ENCODE assay signal across 8 cellular contexts in genomic region chr11:18705651-18706281, GRCh38. TPM values are rescaled to one million over a fixed set of nuclear protein-coding genes. Genes with fewer than 3 reads are reported as not detected.
DNase-seq lines count a peak whose midpoint lies in the region; ATAC-seq and TF ChIP-seq lines count a peak whose summit lies in the region.

No MANE protein-coding gene starts in this region.

- POLR2A ChIA-PET in activated CD4-positive, alpha-beta T cell treated with anti-CD3 and anti-CD28 coated beads, Interleukin-2, amount 10 ng/mL, durations not matched to agents 7 days and 5 days (lab: Charles Lee) = no interaction called here

- H3K4me1 ChIP-seq in adrenal gland (replicated peaks in 1 of 2) (peaks cover 7 to 11% of the 10 kb centered on the region in 2 donors), iPS-15b (ENCODE audit: control insufficient read depth, insufficient read depth, low read length) (peaks cover 3% of the 10 kb centered on the region)

- peak; percentile 18 to 25 for DNase-seq in activated CD4-positive, alpha-beta T cell treated with anti-CD3 and anti-CD28 coated beads for 4 hours
- DNase-seq in activated CD4-positive, alpha-beta T cell treated with anti-CD3 and anti-CD28 coated beads, Interleukin-2, amount 10 ng/mL, durations not matched to agents 7 days and 5 days = no peak
- DNase-seq in adrenal gland (peak; percentile 38 to 68 (median 53)), iPS-NIHi11 (ENCODE audit: low spot score) (no peak)
- DNase-seq in stimulated activated effector memory CD8-positive, alpha-beta T cell treated with anti-CD3 and anti-CD28 coated beads, Interleukin-12 subunit alpha, Interleukin-12 subunit beta, amount 100 ng/mL, for 72 hours (ENCODE audit: low spot score in 2 of 2) = no peak

- H3K27me3 ChIP-seq in adrenal gland = no peaks in the 10 kb centered on the region
- peaks cover 30% of the 10 kb centered on the region for H3K27me3 ChIP-seq in iPS-15b (ENCODE audit: control insufficient read depth, insufficient read depth, low read length)

- peak overlapping the region in 2 of 4 donors; percentile 43 to 70 for H3K4me3 ChIP-seq in adrenal gland
- peak overlapping the region; percentile 79 for H3K4me3 ChIP-seq in iPS-15b (ENCODE audit: low read depth, low read length)

- no peak overlapping the region for H3K4me3 Mint-ChIP-seq in activated CD4-positive, alpha-beta T cell treated with anti-CD3 and anti-CD28 coated beads, Interleukin-2, amount 10 ng/mL, durations not matched to agents 7 days and 5 days
- peak overlapping the region; percentile 79 for H3K4me3 Mint-ChIP-seq in stimulated activated effector memory CD8-positive, alpha-beta T cell treated with anti-CD3 and anti-CD28 coated beads, Interleukin-12 subunit alpha, Interleukin-12 subunit beta, amount 100 ng/mL, for 72 hours

- H3K9me3 ChIP-seq in adrenal gland (replicated peaks in 1 of 3) = no peaks in the 10 kb centered on the region
- no peaks in the 10 kb centered on the region for H3K9me3 ChIP-seq in iPS-15b (ENCODE audit: control insufficient read depth, insufficient read depth, low read length)

- peaks cover 0 to 6% of the 10 kb centered on the region in 2 donors for H3K36me3 ChIP-seq in adrenal gland (replicated peaks in 1 of 2)
- no peaks in the 10 kb centered on the region for H3K36me3 ChIP-seq in iPS-15b (ENCODE audit: control insufficient read depth, insufficient read depth, low read length)

- H3K9me3 Mint-ChIP-seq in activated CD4-positive, alpha-beta T cell treated with anti-CD3 and anti-CD28 coated beads, Interleukin-2, amount 10 ng/mL, durations not matched to agents 7 days and 5 days = no peaks in the 10 kb centered on the region
- no peaks in the 10 kb centered on the region for H3K9me3 Mint-ChIP-seq in stimulated activated effector memory CD8-positive, alpha-beta T cell treated with anti-CD3 and anti-CD28 coated beads, Interleukin-12 subunit alpha, Interleukin-12 subunit beta, amount 100 ng/mL, for 72 hours

- CTCF ChIA-PET in activated CD4-positive, alpha-beta T cell treated with anti-CD3 and anti-CD28 coated beads, Interleukin-2, amount 10 ng/mL, durations not matched to agents 7 days and 5 days (lab: Charles Lee) = interaction anchor here (0.8 to 4.8 kb wide), 4 partner anchors 10 to 22 kb away, joined by 3 to 24 read pairs (median 3); partner anchors contain the start of gene IGSF22

- WGBS in adrenal gland, 4 donors = 1 to 5% (median 2%) methylated on average over 9 to 46 of the region's 46 CpGs

- H3K27ac ChIP-seq in adrenal gland = peak overlapping the region in 3 of 5 donors; percentile 54 to 84 (median 68)

- H3K27ac Mint-ChIP-seq in activated CD4-positive, alpha-beta T cell treated with anti-CD3 and anti-CD28 coated beads, Interleukin-2, amount 10 ng/mL, durations not matched to agents 7 days and 5 days = no peak overlapping the region
- peak overlapping the region; percentile 89 for H3K27ac Mint-ChIP-seq in stimulated activated effector memory CD8-positive, alpha-beta T cell treated with anti-CD3 and anti-CD28 coated beads, Interleukin-12 subunit alpha, Interleukin-12 subunit beta, amount 100 ng/mL, for 72 hours

- H3K27me3 Mint-ChIP-seq in activated CD4-positive, alpha-beta T cell treated with anti-CD3 and anti-CD28 coated beads, Interleukin-2, amount 10 ng/mL, durations not matched to agents 7 days and 5 days = peaks cover 46% of the 10 kb centered on the region

- intact Hi-C loops in adrenal gland (cut with DNase I) = no loop called here

- TF ChIP-seq POLR2A in adrenal gland (IDR thresholded peaks at IDR 0.05) = peak; percentile 18 to 20

- peaks cover 14% of the 10 kb centered on the region for H3K4me1 Mint-ChIP-seq in activated CD4-positive, alpha-beta T cell treated with anti-CD3 and anti-CD28 coated beads, Interleukin-2, amount 10 ng/mL, durations not matched to agents 7 days and 5 days
- H3K4me1 Mint-ChIP-seq in stimulated activated effector memory CD8-positive, alpha-beta T cell treated with anti-CD3 and anti-CD28 coated beads, Interleukin-12 subunit alpha, Interleukin-12 subunit beta, amount 100 ng/mL, for 72 hours = peaks cover 27% of the 10 kb centered on the region

- no peak for TF ChIP-seq CTCF in adrenal gland (IDR thresholded peaks at IDR 0.05)

- peak overlapping the region; percentile 47 for H3K9ac ChIP-seq in iPS-15b (ENCODE audit: low read depth, low read length)

- no peaks in the 10 kb centered on the region for H3K36me3 Mint-ChIP-seq in activated CD4-positive, alpha-beta T cell treated with anti-CD3 and anti-CD28 coated beads, Interleukin-2, amount 10 ng/mL, durations not matched to agents 7 days and 5 days (ENCODE audit: low read depth)
- H3K36me3 Mint-ChIP-seq in stimulated activated effector memory CD8-positive, alpha-beta T cell treated with anti-CD3 and anti-CD28 coated beads, Interleukin-12 subunit alpha, Interleukin-12 subunit beta, amount 100 ng/mL, for 72 hours = no peaks in the 10 kb centered on the region

- ATAC-seq in stimulated activated effector memory CD8-positive, alpha-beta T cell treated with anti-CD3 and anti-CD28 coated beads, Interleukin-12 subunit alpha, Interleukin-12 subunit beta, amount 100 ng/mL, for 72 hours = peak; percentile 57
- ATAC-seq in GM18873 (IDR thresholded peaks at IDR 0.05; ENCODE audit: low FRiP score, unreplicated experiment) (no peak), GM21529 (IDR thresholded peaks at IDR 0.05; ENCODE audit: unreplicated experiment) (no peak)

RNA-seq across cellular contexts. Expression of gene TMEM86A, which starts 7.2 kb away (rescaled TPM):
- total RNA-seq in activated CD4-positive, alpha-beta T cell treated with anti-CD3 and anti-CD28 coated beads, Interleukin-2, amount 10 ng/mL, durations not matched to agents 7 days and 5 days = under 1 TPM; 0.25 to 0.42 TPM
- total RNA-seq in adrenal gland = 10 to 100 TPM in 2 of 8 donors, 1 to 10 TPM in 6; 3.7 to 15.8 (median 8.8) TPM
- 1 to 10 TPM; 1.8 to 3.2 (median 3.2) TPM for polyA plus RNA-seq in adrenal gland

RNA-seq across cellular contexts. Expression of gene IGSF22, which starts 20.2 kb away (rescaled TPM):
- total RNA-seq in activated CD4-positive, alpha-beta T cell treated with anti-CD3 and anti-CD28 coated beads, Interleukin-2, amount 10 ng/mL, durations not matched to agents 7 days and 5 days = under 1 TPM in 1 of 2 experiments, not detected in 1; 0.05 TPM
- total RNA-seq in adrenal gland = 1 to 10 TPM in 3 of 8 donors, under 1 TPM in 2, not detected in 3; 0.10 to 2.0 (median 1.1) TPM
- under 1 TPM; 0.27 to 0.97 (median 0.44) TPM for polyA plus RNA-seq in adrenal gland

Comparison
In these comparisons a context has a peak if more than half of its experiments do, and no peak if none do; other contexts are left out.
1. DNase-seq: peak in activated CD4-positive, alpha-beta T cell treated with anti-CD3 and anti-CD28 coated beads for 4 hours (2 of 2) and adrenal gland (7 of 7); none in activated CD4-positive, alpha-beta T cell treated with anti-CD3 and anti-CD28 coated beads, Interleukin-2, amount 10 ng/mL, durations not matched to agents 7 days and 5 days (single experiment), stimulated activated effector memory CD8-positive, alpha-beta T cell treated with anti-CD3 and anti-CD28 coated beads, Interleukin-12 subunit alpha, Interleukin-12 subunit beta, amount 100 ng/mL, for 72 hours (0 of 2) and iPS-NIHi11 (single experiment).